ENCODE assay signal across 35 cellular contexts in genomic region chr17:47816111-47816735, GRCh38. TPM values are rescaled to one million over a fixed set of nuclear protein-coding genes. Genes with fewer than 3 reads are reported as not detected.
"Had no signal": no experiment of that assay in that cellular context is flagged by ENCODE, and none has a peak within 500 bp of the region (broad histone marks: within the 10 kb centered on the region; RNA-seq: fewer than 3 reads in every experiment).

No MANE protein-coding gene starts in this region.

- H3K27me3 Mint-ChIP-seq: activated B cell treated with CpG ODN at 0.5 μM for 24 hours; activated CD8-positive, alpha-beta T cell treated with anti-CD3 and anti-CD28 coated beads for 36 hours; activated naive CD8-positive, alpha-beta T cell; activated T-helper 17 cell treated with anti-CD3 and anti-CD28 coated beads, Interleukin-2, amount 50 U/mL, for 72 hours; central memory CD8-positive, alpha-beta T cell; effector memory CD8-positive, alpha-beta T cell; T-helper 17 cell had no signal

- H3K27ac Mint-ChIP-seq: activated B cell treated with CpG ODN at 0.5 μM for 24 hours; activated CD8-positive, alpha-beta T cell treated with anti-CD3 and anti-CD28 coated beads for 36 hours; activated naive CD8-positive, alpha-beta T cell; T-helper 17 cell; T-helper 2 cell treated with Interferon-gamma antibody and Interleukin-4, amounts not matched to agents 5 μg/mL and 100 μg/mL, for 36 hours had no signal

- H3K4me3 ChIP-seq: esophagus muscularis mucosa, gastroesophageal sphincter had no signal

- H3K9me3 ChIP-seq: esophagus muscularis mucosa, gastroesophageal sphincter had no signal

- H3K4me3 Mint-ChIP-seq: activated B cell treated with CpG ODN at 0.5 μM for 24 hours; activated CD8-positive, alpha-beta T cell treated with anti-CD3 and anti-CD28 coated beads for 36 hours; activated naive CD8-positive, alpha-beta T cell; activated T-cell treated with anti-CD3 and anti-CD28 coated beads, Interleukin-2, amount 50 U/mL, for 4 hours; activated T-helper 17 cell treated with anti-CD3 and anti-CD28 coated beads, Interleukin-2, amount 50 U/mL, for 72 hours; central memory CD8-positive, alpha-beta T cell; T-helper 17 cell; T-helper 2 cell treated with Interferon-gamma antibody and Interleukin-4, amounts not matched to agents 5 μg/mL and 100 μg/mL, for 36 hours had no signal

- H3K9me3 Mint-ChIP-seq: activated B cell treated with CpG ODN at 0.5 μM for 24 hours; activated CD8-positive, alpha-beta T cell treated with anti-CD3 and anti-CD28 coated beads for 36 hours; activated T-cell treated with anti-CD3 and anti-CD28 coated beads, Interleukin-2, amount 50 U/mL, for 4 hours; activated T-helper 17 cell treated with anti-CD3 and anti-CD28 coated beads, Interleukin-2, amount 50 U/mL, for 72 hours; central memory CD8-positive, alpha-beta T cell; effector memory CD8-positive, alpha-beta T cell; T-helper 2 cell treated with Interferon-gamma antibody and Interleukin-4, amounts not matched to agents 5 μg/mL and 100 μg/mL, for 36 hours had no signal

- H3K27me3 ChIP-seq: brain microvascular endothelial cell, esophagus muscularis mucosa, gastroesophageal sphincter had no signal

- DNase-seq: activated B cell treated with CpG ODN at 0.5 μM for 24 hours; activated CD4-positive, alpha-beta T cell treated with anti-CD3 and anti-CD28 coated beads for 48 hours; activated CD4-positive, alpha-beta T cell treated with anti-CD3 and anti-CD28 coated beads, Interleukin-2, amount 50 U/mL, for 1 hour; activated CD4-positive, alpha-beta T cell treated with anti-CD3 and anti-CD28 coated beads, Interleukin-2, amount 50 U/mL, for 48 hours; activated CD8-positive, alpha-beta memory T cell treated with anti-CD3 and anti-CD28 coated beads for 24 hours; activated CD8-positive, alpha-beta T cell treated with anti-CD3 and anti-CD28 coated beads for 36 hours; activated effector memory CD4-positive, alpha-beta T cell treated with Interleukin-2 at 50 U/mL for 16 hours; activated gamma-delta T cell treated with Interleukin-2 at 50 U/mL for 16 hours; activated naive CD4-positive, alpha-beta T cell treated with anti-CD3 and anti-CD28 coated beads, Interleukin-2, amount 50 U/mL, for 16 hours; activated naive CD4-positive, alpha-beta T cell treated with Interleukin-2 at 50 U/mL for 16 hours; activated T-cell treated with anti-CD3 and anti-CD28 coated beads, Interleukin-2, amount 50 U/mL, for 4 hours; amniotic stem cell; anterior cingulate cortex; brain microvascular endothelial cell; cortex of kidney; dermis blood vessel endothelial cell; effector CD4-positive, alpha-beta T cell; effector memory CD8-positive, alpha-beta T cell; erythroblast; foreskin melanocyte; SW 1271; T-helper 1 cell; T-helper 17 cell; T1000; WERI-Rb-1 had no signal

- H3K27ac ChIP-seq: brain microvascular endothelial cell, esophagus muscularis mucosa, gastroesophageal sphincter, WERI-Rb-1 had no signal

- ATAC-seq: activated CD4-positive, CD25-positive, alpha-beta regulatory T cell treated with anti-CD3 and anti-CD28 coated beads, Interleukin-2, amount 50 U/mL, for 24 hours; activated CD8-positive, alpha-beta T cell treated with anti-CD3 and anti-CD28 coated beads for 36 hours; activated T-cell treated with anti-CD3 and anti-CD28 coated beads, Interleukin-2, amount 50 U/mL, for 4 hours; activated T-helper 17 cell treated with anti-CD3 and anti-CD28 coated beads, Interleukin-2, amount 50 U/mL, for 72 hours; effector memory CD8-positive, alpha-beta T cell; gastroesophageal sphincter; T-helper 17 cell had no signal

RNA-seq across cellular contexts. Expression of gene LRRC46, which starts 15.2 kb away (rescaled TPM):
- total RNA-seq: bronchial epithelial cell, cerebellum, dermis blood vessel endothelial cell, glomerular endothelial cell had no signal
